In genomic region chr4:169420291-169420690, GRCh38 we compare ENCODE assay signal across 23 cellular contexts.
"Had no signal": no experiment of that assay in that cellular context is flagged by ENCODE, and none has a peak within 500 bp of the region (broad histone marks: within the 10 kb centered on the region; RNA-seq: fewer than 3 reads in every experiment).

No MANE protein-coding gene starts in this region.

- H3K27me3 ChIP-seq: ovary, right atrium auricular region, right lobe of liver, stomach, testis, thyroid gland, transverse colon, upper lobe of left lung, vagina had no signal

- H3K27ac Mint-ChIP-seq: naive thymus-derived CD4-positive, alpha-beta T cell; natural killer cell treated with Interleukin-12 subunit alpha and Interleukin-12 subunit beta and Interleukin-15 and Interleukin-18, amount 100 ng/mL, for 72 hours; progenitor cell of endocrine pancreas; stimulated activated naive B cell treated with anti-CD40 and anti-IgM and Interleukin-4, amounts not matched to agents 10 μg/mL and 1 μg/mL and 100 μg/mL, for 72 hours had no signal

- H3K9me3 Mint-ChIP-seq: natural killer cell treated with Interleukin-12 subunit alpha and Interleukin-12 subunit beta and Interleukin-15 and Interleukin-18, amount 100 ng/mL, for 72 hours; stimulated activated naive B cell treated with anti-CD40 and anti-IgM and Interleukin-4, amounts not matched to agents 10 μg/mL and 1 μg/mL and 100 μg/mL, for 72 hours had no signal

- H3K36me3 ChIP-seq: ovary, right lobe of liver, thyroid gland had no signal

- H3K4me3 ChIP-seq: left ventricle myocardium inferior, lung, mucosa of descending colon, ovary, right atrium auricular region, right lobe of liver, smooth muscle cell, stomach, testis, thyroid gland, transverse colon, upper lobe of left lung, vagina had no signal

- ATAC-seq: mucosa of descending colon; naive thymus-derived CD4-positive, alpha-beta T cell; natural killer cell treated with Interleukin-12 subunit alpha and Interleukin-12 subunit beta and Interleukin-15 and Interleukin-18, amount 100 ng/mL, for 72 hours; right lobe of liver; stimulated activated naive B cell treated with anti-CD40 and anti-IgM and Interleukin-4, amounts not matched to agents 10 μg/mL and 1 μg/mL and 100 μg/mL, for 72 hours; stimulated activated naive CD8-positive, alpha-beta T cell treated with anti-CD3 and anti-CD28 coated beads, Interleukin-15, Interleukin-2, amounts not matched to agents 100 U/mL and 50 U/mL, for 24 hours had no signal

- H3K27ac ChIP-seq: left ventricle myocardium inferior, ovary, right atrium auricular region, right lobe of liver, stomach, testis, thyroid gland, transverse colon, upper lobe of left lung, vagina had no signal

- DNase-seq: islet precursor cell; left ventricle myocardium inferior; midbrain; mucosa of descending colon; naive thymus-derived CD4-positive, alpha-beta T cell; ovary; right lobe of liver; stimulated activated CD4-positive, alpha-beta T cell treated with anti-CD3 and anti-CD28 coated beads, Interleukin-15, amount 100 ng/mL, for 24 hours; stimulated activated CD4-positive, alpha-beta T cell treated with anti-CD3 and anti-CD28 coated beads, Interleukin-2, amount 100 ng/mL, for 24 hours; stimulated activated CD4-positive, alpha-beta T cell treated with anti-CD3 and anti-CD28 coated beads, Interleukin-4, amount 100 ng/mL, for 1 hour; stimulated activated naive B cell treated with anti-CD40 and anti-IgM and Interleukin-4, amounts not matched to agents 10 μg/mL and 1 μg/mL and 100 μg/mL, for 72 hours; stimulated activated naive CD8-positive, alpha-beta T cell treated with anti-CD3 and anti-CD28 coated beads, Interleukin-15, Interleukin-2, amounts not matched to agents 100 U/mL and 50 U/mL, for 24 hours; stomach; testis; thyroid gland; transverse colon; upper lobe of left lung had no signal

- H3K27me3 Mint-ChIP-seq: naive thymus-derived CD4-positive, alpha-beta T cell; natural killer cell treated with Interleukin-12 subunit alpha and Interleukin-12 subunit beta and Interleukin-15 and Interleukin-18, amount 100 ng/mL, for 72 hours; progenitor cell of endocrine pancreas; stimulated activated naive B cell treated with anti-CD40 and anti-IgM and Interleukin-4, amounts not matched to agents 10 μg/mL and 1 μg/mL and 100 μg/mL, for 72 hours had no signal

- H3K9me3 ChIP-seq: left ventricle myocardium inferior, mucosa of descending colon, ovary, right atrium auricular region, right lobe of liver, stomach, testis, thyroid gland, transverse colon, upper lobe of left lung, vagina had no signal

- H3K4me3 Mint-ChIP-seq: naive thymus-derived CD4-positive, alpha-beta T cell; natural killer cell treated with Interleukin-12 subunit alpha and Interleukin-12 subunit beta and Interleukin-15 and Interleukin-18, amount 100 ng/mL, for 72 hours; stimulated activated naive B cell treated with anti-CD40 and anti-IgM and Interleukin-4, amounts not matched to agents 10 μg/mL and 1 μg/mL and 100 μg/mL, for 72 hours had no signal

- H3K4me2 ChIP-seq: smooth muscle cell had no signal

- H3K4me1 ChIP-seq: left ventricle myocardium inferior, right atrium auricular region, stomach, testis, thyroid gland, upper lobe of left lung, vagina had no signal
